Comparison of ENCODE assay signal across 8 cellular contexts in genomic region chr1:151198254-151199127, GRCh38. TPM values are rescaled to one million over a fixed set of nuclear protein-coding genes. Genes with fewer than 3 reads are reported as not detected.
DNase-seq lines count a peak whose midpoint lies in the region; ATAC-seq, FAIRE-seq and TF ChIP-seq lines count a peak whose summit lies in the region.

PIP5K1A (plus strand) TSS chr1:151198552; CDS start chr1:151198997, 445 bp downstream.

- peaks cover 6 to 12% of the 10 kb centered on the region in 2 donors for H3K4me1 ChIP-seq in kidney (ENCODE audit: control insufficient read depth in 1 of 2, insufficient read depth in 1 of 2, low read depth in 1 of 2, low read length in 2 of 2)

- intact Hi-C loops in kidney (cut with DNase I), result no loop called here

- FAIRE-seq in kidney (lab: Jason Lieb, UNC), result peak; percentile 53

- H3K27ac ChIP-seq in kidney (ENCODE audit: low read depth in 2 of 2, low read length in 2 of 2), result peak within 1 kb of the TSS; percentile 92 to 96

- peak; percentile 80 for TF ChIP-seq POLR2A in GM19099 (IDR thresholded peaks at IDR 0.05; ENCODE audit: extremely low read depth, insufficient read length, low read depth)

- H3K4me3 Mint-ChIP-seq in chondrocyte (ENCODE audit: unreplicated experiment), result peak within 1 kb of the TSS; percentile 91

- no peaks in the 10 kb centered on the region for H3K9me3 ChIP-seq in kidney (ENCODE audit: control insufficient read depth in 1 of 2, low read length in 2 of 2)

- H3K36me3 Mint-ChIP-seq in chondrocyte (ENCODE audit: low read depth), result peaks cover 6% of the 10 kb centered on the region

- peaks cover 38% of the 10 kb centered on the region for H3K4me1 Mint-ChIP-seq in chondrocyte (ENCODE audit: low read depth)

- TF ChIP-seq CTCF in chondrocyte (IDR thresholded peaks at IDR 0.05) (no peak), kidney (IDR thresholded peaks at IDR 0.05; ENCODE audit: borderline replicate concordance, extremely low read depth, insufficient read depth) (no peak)

- peak within 1 kb of the TSS; percentile 93 to 98 for H3K4me3 ChIP-seq in kidney (ENCODE audit: low read length in 2 of 2)

- no peaks in the 10 kb centered on the region for H3K9me3 Mint-ChIP-seq in chondrocyte (ENCODE audit: low read depth)

- DNase-seq in AG20443 (ENCODE audit: low spot score) (peak; percentile 98), NCI-H510A treated with DMSO at 0.1 percent for 48 hours (lab: John Stamatoyannopoulos, UW) (peak; percentile 90), chondrocyte (ENCODE audit: low spot score) (peak; percentile 98), kidney (peak; percentile 100)
- DNase-seq in activated CD4-positive, alpha-beta T cell treated with anti-CD3 and anti-CD28 coated beads for 24 hours (ENCODE audit: low read depth in 2 of 2), result peak; percentile 99
- DNase-seq in stimulated activated CD4-positive, alpha-beta T cell treated with anti-CD3 and anti-CD28 coated beads, Interleukin-15, amount 100 ng/mL, for 24 hours, result peak; percentile 99

- peak; percentile 81 for ATAC-seq in HG03432 (IDR thresholded peaks at IDR 0.05; ENCODE audit: unreplicated experiment)

- peaks cover 3 to 7% of the 10 kb centered on the region in 2 donors for H3K36me3 ChIP-seq in kidney (ENCODE audit: control insufficient read depth in 1 of 2, insufficient read depth in 2 of 2, low read length in 2 of 2)

- peak within 1 kb of the TSS; percentile 97 to 98 for H3K9ac ChIP-seq in kidney (ENCODE audit: low read length in 2 of 2)

- peak within 1 kb of the TSS; percentile 99 for H3K27ac Mint-ChIP-seq in chondrocyte (ENCODE audit: unreplicated experiment)

- H3K27me3 Mint-ChIP-seq in chondrocyte (ENCODE audit: low read depth), result no peaks in the 10 kb centered on the region

RNA-seq across cellular contexts. Expression of gene PIP5K1A, which starts in this region (rescaled TPM):
- total RNA-seq in chondrocyte (72.8 to 89.9 TPM (median 80.0 TPM) in 3 replicates), kidney (49.0 TPM)
- 15.5 TPM for polyA plus RNA-seq in kidney (ENCODE audit: insufficient read depth, low read depth, low replicate concordance)

Comparison
In these comparisons a context has a peak if more than half of its experiments do, and no peak if none do; other contexts are left out.
1. Peak in every context shown above with its lines: DNase-seq, ATAC-seq, H3K4me3 ChIP-seq and H3K27ac ChIP-seq.